Comparison of ENCODE assay signal across 16 cellular contexts in the genomic region with DNA sequence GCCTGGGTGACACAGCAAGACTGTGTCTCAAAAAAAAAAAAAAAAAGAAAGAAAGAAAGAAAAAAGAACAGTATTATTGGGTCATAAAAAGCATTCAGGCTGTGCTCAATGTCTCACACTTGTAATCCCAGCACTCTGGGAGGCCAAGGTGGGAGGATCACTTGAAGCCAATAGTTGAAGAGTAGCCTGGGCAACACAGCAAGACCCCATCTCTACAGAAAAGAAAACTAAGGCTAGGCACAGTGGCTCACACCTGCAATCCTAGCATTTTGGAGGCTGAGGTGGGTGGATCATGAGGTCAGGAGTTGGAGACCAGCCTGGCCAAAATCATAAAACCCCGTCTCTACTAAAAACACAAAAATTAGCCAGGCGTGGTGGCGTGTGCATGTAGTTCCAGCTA. TPM values are rescaled to one million over a fixed set of nuclear protein-coding genes. Genes with fewer than 3 reads are reported as not detected.
"Had no signal": no experiment of that assay in that cellular context is flagged by ENCODE, and none has a peak within 500 bp of the region (broad histone marks: within the 10 kb centered on the region; RNA-seq: fewer than 3 reads in every experiment).

No MANE protein-coding gene starts in this region.

RNA-seq across cellular contexts. Expression of a gene that starts 12.6 kb away (rescaled TPM):
- total RNA-seq: stomach, subcutaneous adipose tissue, suprapubic skin, temporal lobe, testis, thoracic aorta, thyroid gland, tibial nerve, transverse colon, upper lobe of left lung, upper lobe of right lung, ureter, urinary bladder, uterus, vagina had no signal
- polyA plus RNA-seq: stomach, urinary bladder had no signal

RNA-seq across cellular contexts. Expression of a gene that starts 32.6 kb away (rescaled TPM):
- total RNA-seq: stomach, subcutaneous adipose tissue, temporal lobe, thoracic aorta, thyroid gland, tibial nerve, transverse colon, upper lobe of left lung, upper lobe of right lung, ureter, urinary bladder, uterus, vagina had no signal
- polyA plus RNA-seq: stomach, thymus, urinary bladder had no signal
